10 cellular contexts compared by ENCODE assay signal in the genomic region with DNA sequence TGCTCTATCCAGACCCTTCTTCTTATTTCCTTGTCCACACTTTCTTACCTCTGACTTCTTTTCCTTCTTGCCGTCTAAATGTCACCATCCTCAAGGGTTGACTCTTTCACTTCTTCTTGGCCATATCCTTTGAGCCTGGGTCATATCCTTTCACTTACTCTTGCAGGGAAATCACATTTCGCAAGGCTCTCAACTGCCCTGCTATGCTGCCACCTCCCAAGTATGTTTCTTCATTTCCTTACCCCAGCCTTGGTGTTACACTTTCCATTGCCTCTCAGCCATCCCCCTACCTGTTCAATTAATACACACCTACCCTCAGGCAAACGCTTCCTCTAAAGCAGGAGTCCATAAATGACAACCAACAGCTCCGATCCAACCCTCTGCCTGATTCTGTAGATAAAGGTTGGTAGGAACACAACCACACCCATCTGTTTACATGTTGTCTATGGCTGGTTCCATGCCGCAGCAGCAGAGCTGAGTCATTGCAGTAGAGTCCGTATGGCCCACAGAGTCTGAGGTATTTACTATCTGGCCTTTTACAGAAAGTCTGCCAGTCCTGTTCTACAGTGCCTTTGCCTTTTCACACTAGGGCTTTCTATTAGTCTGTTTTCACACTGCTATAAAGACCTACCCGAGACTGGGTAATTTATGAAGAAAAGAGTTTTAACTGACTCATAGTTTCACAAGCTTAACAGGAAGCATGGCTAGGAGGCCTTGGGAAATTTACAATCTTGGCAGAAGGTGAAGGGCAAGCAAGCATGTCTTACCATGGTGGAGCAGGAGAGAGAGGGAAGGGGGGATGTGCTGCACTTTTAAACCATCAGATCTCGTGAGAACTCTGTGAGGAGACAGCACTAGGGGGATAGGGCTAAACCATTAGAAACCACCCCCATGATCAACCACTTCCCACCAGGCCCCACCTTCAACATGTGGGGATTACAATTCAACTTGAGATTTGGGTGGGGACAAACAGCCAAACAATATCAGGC.
A peak's percentile ranks its signal among the peaks of the same experiment; 100 is the strongest.
DNase-seq lines count a peak whose midpoint lies in the region; ATAC-seq, FAIRE-seq and TF ChIP-seq lines count a peak whose summit lies in the region.
"Had no signal": no experiment of that assay in that cellular context is flagged by ENCODE, and none has a peak within 500 bp of the region (broad histone marks: within the 10 kb centered on the region; RNA-seq: fewer than 3 reads in every experiment).

No MANE protein-coding gene starts in this region.

- H3K9me1 ChIP-seq in K562 (ENCODE audit: control insufficient read depth, insufficient read depth, low read length) = no peaks in the 10 kb centered on the region

- H3K9me3 ChIP-seq in K562 (replicated peaks; ENCODE audit: control insufficient read depth, insufficient read depth, low read depth, low read length) = peaks cover 3% of the 10 kb centered on the region; the same call in 1 of the 2 replicates

- TF ChIP-seq EP300 in K562 (IDR thresholded peaks at IDR 0.05; ENCODE audit: low read length) = no peak

- H3K27me3 ChIP-seq in K562 (ENCODE audit: control insufficient read depth in 2 of 2, insufficient read depth in 2 of 2, low read length in 2 of 2) = no peaks in the 10 kb centered on the region

- no peaks in the 10 kb centered on the region for H3K79me2 ChIP-seq in K562 (ENCODE audit: control insufficient read depth, insufficient read depth, low read length)

- H3K36me3 ChIP-seq in K562 (ENCODE audit: control insufficient read depth, insufficient read depth, low read length) = no peaks in the 10 kb centered on the region

- H3K9ac ChIP-seq in K562 (ENCODE audit: insufficient read depth in 1 of 2, low read depth in 2 of 2, low read length in 2 of 2) = peak overlapping the region in 1 of 2 experiments; percentile 30; a peak in 1 of 4 replicates

- TF ChIP-seq POLR2A in K562 (conservative IDR thresholded peaks at IDR 0.05) = no peak

- DNase-seq in K562 (ENCODE audit: extremely low read depth in 1 of 4, low spot score in 3 of 4) = peak; percentile 55 to 73 (median 66)
- no peak for DNase-seq in RPMI8226
- no peak for DNase-seq in dermis blood vessel endothelial cell
- DNase-seq: nucleus accumbens had no signal

- TF ChIP-seq RAD21 in K562 (CRISPR knock-in tag; conservative IDR thresholded peaks at IDR 0.05 in 1 of 2, IDR thresholded peaks at IDR 0.05 in 1 of 2) = no peak

- H3K4me1 ChIP-seq in K562 (replicated peaks in 1 of 2; ENCODE audit: control insufficient read depth in 2 of 2, insufficient read depth in 2 of 2, low read length in 2 of 2) = peaks cover 15 to 38% of the 10 kb centered on the region in 2 experiments

- CTCF ChIA-PET in K562 (lab: Yijun Ruan, JAX; ENCODE audit: low intra/inter-chr PET ratio) = no interaction called here

- peak overlapping the region; percentile 91 for H2AFZ ChIP-seq in K562 (ENCODE audit: low read depth, low read length)

- TF ChIP-seq CTCF in 22Rv1 (IDR thresholded peaks at IDR 0.05) (no peak), K562 (IDR thresholded peaks at IDR 0.05 in 2 of 3, conservative IDR thresholded peaks at IDR 0.05 in 1 of 3; ENCODE audit: insufficient read depth in 2 of 3, low read depth in 1 of 3, low read length in 3 of 3) (no peak)

- no peaks in the 10 kb centered on the region for H4K20me1 ChIP-seq in K562 (replicated peaks; ENCODE audit: control insufficient read depth, insufficient read depth, low read length)

- 18% methylated on average over 8 of the region's 8 CpGs for WGBS in K562 (ENCODE audit: insufficient coverage, low coverage, missing lambda C conversion rate)

- 0 out of 2 replicates have a peak overlapping the region, but pooled peaks have one; percentile 22 for H3K27ac ChIP-seq in 22Rv1
- peak overlapping the region; percentile 71 for H3K27ac ChIP-seq in K562 (ENCODE audit: extremely low read depth, low read depth, low read length)

- BruUV-seq in K562 (replicated peaks; lab: Mats Ljungman, UMichigan) = no TSS peak

- ATAC-seq in GM18868 (IDR thresholded peaks at IDR 0.05; ENCODE audit: unreplicated experiment) (peak; percentile 90), HG03460 (IDR thresholded peaks at IDR 0.05; ENCODE audit: unreplicated experiment) (peak; percentile 75), K562 (peak; percentile 92), GM18909 (IDR thresholded peaks at IDR 0.05; ENCODE audit: poor library complexity, unreplicated experiment) (no peak), GM19324 (IDR thresholded peaks at IDR 0.05; ENCODE audit: low FRiP score, unreplicated experiment) (no peak)

- in situ Hi-C loops in K562 (cut with MboI) = no loop called here

- H3K4me2 ChIP-seq in K562 (ENCODE audit: insufficient read depth, low read length) = peak overlapping the region; percentile 66

- H3K4me3 ChIP-seq in K562 = no peak overlapping the region

- intact Hi-C loops in K562 (cut with micrococcal nuclease) = loop anchor here (10.0 kb wide), 1 partner anchor 446 kb away; no protein-coding TSS in a partner anchor

- peak; percentile 94 for FAIRE-seq in K562 (lab: Jason Lieb, UNC)
- FAIRE-seq: frontal cortex had no signal

- POLR2A ChIA-PET in K562 (lab: Yijun Ruan, JAX) = interaction anchor here (0.7 kb wide), 1 partner anchor 200 kb away, joined by 3 read pairs; no protein-coding TSS in a partner anchor

TF ChIP-seq in K562, 482 proteins besides CTCF, POLR2A, EP300 and RAD21 (continues in another document):
- TF ChIP-seq NR2C2 (CRISPR knock-in tag; IDR thresholded peaks at IDR 0.05) (no peak), NR2C2 (tag; IDR thresholded peaks at IDR 0.05) (0 out of 2 replicates have a peak, but pooled peaks have one; percentile 24), BRD4 (IDR thresholded peaks at IDR 0.05) (no peak), SMAD2 (IDR thresholded peaks at IDR 0.05; ENCODE audit: low read depth, low read length) (no peak), KAT8 (IDR thresholded peaks at IDR 0.05; ENCODE audit: low read depth) (no peak), EP400 (IDR thresholded peaks at IDR 0.05) (peak; percentile 21; the same call in 1 of the 2 replicates), LEF1 (IDR thresholded peaks at IDR 0.05) (0 out of 2 replicates have a peak, but pooled peaks have one; percentile 37), ESRRA (IDR thresholded peaks at IDR 0.05; ENCODE audit: borderline replicate concordance, low read depth) (no peak), SMARCA4 (IDR thresholded peaks at IDR 0.05) (peak; percentile 42; the same call in 1 of the 2 replicates), FOXK2 (conservative IDR thresholded peaks at IDR 0.05 in 1 of 2, IDR thresholded peaks at IDR 0.05 in 1 of 2; ENCODE audit: low read depth in 2 of 2) (peak; percentile 88 to 91)
- TF ChIP-seq, protein P1, sequence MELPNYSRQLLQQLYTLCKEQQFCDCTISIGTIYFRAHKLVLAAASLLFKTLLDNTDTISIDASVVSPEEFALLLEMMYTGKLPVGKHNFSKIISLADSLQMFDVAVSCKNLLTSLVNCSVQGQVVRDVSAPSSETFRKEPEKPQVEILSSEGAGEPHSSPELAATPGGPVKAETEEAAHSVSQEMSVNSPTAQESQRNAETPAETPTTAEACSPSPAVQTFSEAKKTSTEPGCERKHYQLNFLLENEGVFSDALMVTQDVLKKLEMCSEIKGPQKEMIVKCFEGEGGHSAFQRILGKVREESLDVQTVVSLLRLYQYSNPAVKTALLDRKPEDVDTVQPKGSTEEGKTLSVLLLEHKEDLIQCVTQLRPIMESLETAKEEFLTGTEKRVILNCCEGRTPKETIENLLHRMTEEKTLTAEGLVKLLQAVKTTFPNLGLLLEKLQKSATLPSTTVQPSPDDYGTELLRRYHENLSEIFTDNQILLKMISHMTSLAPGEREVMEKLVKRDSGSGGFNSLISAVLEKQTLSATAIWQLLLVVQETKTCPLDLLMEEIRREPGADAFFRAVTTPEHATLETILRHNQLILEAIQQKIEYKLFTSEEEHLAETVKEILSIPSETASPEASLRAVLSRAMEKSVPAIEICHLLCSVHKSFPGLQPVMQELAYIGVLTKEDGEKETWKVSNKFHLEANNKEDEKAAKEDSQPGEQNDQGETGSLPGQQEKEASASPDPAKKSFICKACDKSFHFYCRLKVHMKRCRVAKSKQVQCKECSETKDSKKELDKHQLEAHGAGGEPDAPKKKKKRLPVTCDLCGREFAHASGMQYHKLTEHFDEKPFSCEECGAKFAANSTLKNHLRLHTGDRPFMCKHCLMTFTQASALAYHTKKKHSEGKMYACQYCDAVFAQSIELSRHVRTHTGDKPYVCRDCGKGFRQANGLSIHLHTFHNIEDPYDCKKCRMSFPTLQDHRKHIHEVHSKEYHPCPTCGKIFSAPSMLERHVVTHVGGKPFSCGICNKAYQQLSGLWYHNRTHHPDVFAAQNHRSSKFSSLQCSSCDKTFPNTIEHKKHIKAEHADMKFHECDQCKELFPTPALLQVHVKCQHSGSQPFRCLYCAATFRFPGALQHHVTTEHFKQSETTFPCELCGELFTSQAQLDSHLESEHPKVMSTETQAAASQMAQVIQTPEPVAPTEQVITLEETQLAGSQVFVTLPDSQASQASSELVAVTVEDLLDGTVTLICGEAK (IDR thresholded peaks at IDR 0.05) = no peak
- TF ChIP-seq, protein P1 (CRISPR knock-in tag; IDR thresholded peaks at IDR 0.05) = no peak

Comparison
In these comparisons a context has a peak if more than half of its experiments do, and no peak if none do; other contexts are left out.
1. ATAC-seq: peak in GM18868 (single experiment), HG03460 (single experiment) and K562 (single experiment); none in GM18909 (single experiment) and GM19324 (single experiment).
2. DNase-seq: peak in K562 (4 of 4); none in RPMI8226 (single experiment) and dermis blood vessel endothelial cell (single experiment).